In genomic region chr11:8979365-8979764, GRCh38 we compare ENCODE assay signal across 14 cellular contexts. TPM values are rescaled to one million over a fixed set of nuclear protein-coding genes. Genes with fewer than 3 reads are reported as not detected.
"Had no signal": no experiment of that assay in that cellular context is flagged by ENCODE, and none has a peak within 500 bp of the region (broad histone marks: within the 10 kb centered on the region; RNA-seq: fewer than 3 reads in every experiment).

No MANE protein-coding gene starts in this region.

RNA-seq across cellular contexts. Expression of gene NRIP3, which starts 24.4 kb away (rescaled TPM):
- total RNA-seq: activated B cell treated with CpG ODN at 0.5 μM for 24 hours had no signal

RNA-seq across cellular contexts. Expression of gene ASCL3, which starts 36.5 kb away (rescaled TPM):
- total RNA-seq: activated B cell treated with CpG ODN at 0.5 μM for 24 hours; activated CD4-positive, alpha-beta memory T cell treated with anti-CD3 and anti-CD28 coated beads for 36 hours; activated CD4-positive, alpha-beta memory T cell treated with anti-CD3 and anti-CD28 coated beads, Interleukin-2, amount 10 ng/mL, durations not matched to agents 7 days and 5 days; activated CD4-positive, alpha-beta T cell treated with anti-CD3 and anti-CD28 coated beads for 36 hours; activated CD4-positive, alpha-beta T cell treated with anti-CD3 and anti-CD28 coated beads, Interleukin-2, amount 10 ng/mL, durations not matched to agents 24 days and 14 days; activated CD4-positive, alpha-beta T cell treated with anti-CD3 and anti-CD28 coated beads, Interleukin-2, amount 10 ng/mL, durations not matched to agents 7 days and 5 days; activated CD8-positive, alpha-beta memory T cell treated with anti-CD3 and anti-CD28 coated beads for 36 hours; activated CD8-positive, alpha-beta memory T cell treated with anti-CD3 and anti-CD28 coated beads, Interleukin-2, amount 10 ng/mL, durations not matched to agents 7 days and 5 days; activated CD8-positive, alpha-beta T cell treated with anti-CD3 and anti-CD28 coated beads for 36 hours; activated CD8-positive, alpha-beta T cell treated with anti-CD3 and anti-CD28 coated beads, Interleukin-2, amount 10 ng/mL, durations not matched to agents 7 days and 5 days; T-helper 1 cell treated with Interleukin-12 subunit alpha and Interleukin-12 subunit beta and Interleukin-4 antibody, amounts not matched to agents 30 ng/mL and 1 ng/mL, for 36 hours; T-helper 17 cell; T-helper 2 cell treated with Interferon-gamma antibody and Interleukin-4, amounts not matched to agents 100 ng/mL and 5 ng/mL, for 36 hours; WTC11 had no signal

RNA-seq across cellular contexts. Expression of gene C11orf16, which starts 46.6 kb away (rescaled TPM):
- total RNA-seq: activated B cell treated with CpG ODN at 0.5 μM for 24 hours; activated CD4-positive, alpha-beta memory T cell treated with anti-CD3 and anti-CD28 coated beads for 36 hours; activated CD4-positive, alpha-beta memory T cell treated with anti-CD3 and anti-CD28 coated beads, Interleukin-2, amount 10 ng/mL, durations not matched to agents 7 days and 5 days; activated CD4-positive, alpha-beta T cell treated with anti-CD3 and anti-CD28 coated beads for 36 hours; activated CD4-positive, alpha-beta T cell treated with anti-CD3 and anti-CD28 coated beads, Interleukin-2, amount 10 ng/mL, durations not matched to agents 24 days and 14 days; activated CD4-positive, alpha-beta T cell treated with anti-CD3 and anti-CD28 coated beads, Interleukin-2, amount 10 ng/mL, durations not matched to agents 7 days and 5 days; activated CD8-positive, alpha-beta memory T cell treated with anti-CD3 and anti-CD28 coated beads for 36 hours; activated CD8-positive, alpha-beta memory T cell treated with anti-CD3 and anti-CD28 coated beads, Interleukin-2, amount 10 ng/mL, durations not matched to agents 7 days and 5 days; activated CD8-positive, alpha-beta T cell treated with anti-CD3 and anti-CD28 coated beads for 36 hours; activated CD8-positive, alpha-beta T cell treated with anti-CD3 and anti-CD28 coated beads, Interleukin-2, amount 10 ng/mL, durations not matched to agents 7 days and 5 days; T-helper 1 cell treated with Interleukin-12 subunit alpha and Interleukin-12 subunit beta and Interleukin-4 antibody, amounts not matched to agents 30 ng/mL and 1 ng/mL, for 36 hours; T-helper 17 cell; T-helper 2 cell treated with Interferon-gamma antibody and Interleukin-4, amounts not matched to agents 100 ng/mL and 5 ng/mL, for 36 hours had no signal
